ENCODE assay signal across 13 cellular contexts in the genomic region with DNA sequence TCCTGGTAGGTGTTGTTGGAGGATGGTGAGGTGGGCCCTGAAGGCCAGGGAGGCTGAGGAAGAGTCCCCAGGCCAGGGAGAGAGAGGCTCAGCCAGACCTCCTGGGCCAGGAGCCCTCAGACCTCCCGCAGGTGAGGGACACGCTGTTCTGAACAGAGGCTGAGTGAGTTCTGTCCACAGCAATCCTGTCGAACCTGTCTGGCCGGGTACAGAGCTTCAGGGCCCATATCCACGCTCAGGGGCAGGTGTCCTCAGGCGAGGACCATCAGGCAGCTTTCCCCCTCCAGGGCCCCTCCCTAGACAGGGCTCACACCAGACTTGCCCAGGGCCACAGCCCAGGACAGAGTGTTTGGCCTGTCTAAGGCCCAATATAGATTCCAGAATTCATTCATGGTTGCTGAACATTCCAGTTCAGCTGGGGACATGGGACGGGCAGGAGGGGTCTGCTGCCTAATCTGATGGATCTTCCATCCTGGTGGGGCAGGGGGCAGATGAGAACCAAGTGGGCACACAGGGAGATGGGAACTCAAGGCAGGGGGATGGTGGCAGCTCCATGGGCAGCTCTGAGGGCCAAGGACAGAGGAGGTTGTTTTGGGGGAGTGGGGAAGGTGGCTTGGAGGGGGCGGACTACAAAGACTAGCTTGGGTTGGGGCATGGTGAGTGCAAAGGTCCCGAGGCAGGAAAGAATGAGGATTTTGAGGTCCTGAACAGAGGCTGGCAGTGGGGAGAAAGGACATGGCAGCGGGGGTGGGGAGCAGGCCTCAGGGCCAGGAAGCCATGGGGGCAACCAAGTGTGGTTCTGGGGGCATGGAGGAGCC. TPM values are rescaled to one million over a fixed set of nuclear protein-coding genes. Genes with fewer than 3 reads are reported as not detected.
DNase-seq lines count a peak whose midpoint lies in the region; ATAC-seq and TF ChIP-seq lines count a peak whose summit lies in the region.
"Had no signal": no experiment of that assay in that cellular context is flagged by ENCODE, and none has a peak within 500 bp of the region (broad histone marks: within the 10 kb centered on the region; RNA-seq: fewer than 3 reads in every experiment).

No MANE protein-coding gene starts in this region.

- dilution Hi-C loops in mammary epithelial cell (cut with HindIII; ENCODE audit: low sequenced_read_pairs) = no loop called here

- H3K36me3 ChIP-seq in BLaER1 treated with 17β-estradiol and CSF1 and Interleukin-3, amounts not matched to agents 10 nM and 100 nM = no peaks in the 10 kb centered on the region
- H3K36me3 ChIP-seq in HCT116 (ENCODE audit: control insufficient read depth in 1 of 2, insufficient read depth in 2 of 2, low read length in 2 of 2) = no peaks in the 10 kb centered on the region
- H3K36me3 ChIP-seq in mammary epithelial cell (ENCODE audit: insufficient read depth, low read length) = no peaks in the 10 kb centered on the region
- no peaks in the 10 kb centered on the region for H3K36me3 ChIP-seq in CD8-positive, alpha-beta T cell (ENCODE audit: insufficient read depth, low read length)
- H3K36me3 ChIP-seq: heart left ventricle had no signal

- in situ Hi-C loops in mammary epithelial cell (cut with MboI; ENCODE audit: low sequenced_read_pairs in 2 of 2) = no loop called here

- RAD21 ChIA-PET in HCT116 (lab: Charles Lee; ENCODE audit: low non-redundant PET in 1 of 2, low total read pairs in 2 of 2, uncharacterized antibody in 2 of 2, unreplicated experiment in 2 of 2) = no interaction called here

- no peak for TF ChIP-seq RAD21 in HCT116 (IDR thresholded peaks at IDR 0.05; ENCODE audit: low read depth)

- H3K9me3 Mint-ChIP-seq in mesothelial cell of epicardium = peaks cover 6% of the 10 kb centered on the region
- no peaks in the 10 kb centered on the region for H3K9me3 Mint-ChIP-seq in CD8-positive, alpha-beta T cell
- no peaks in the 10 kb centered on the region for H3K9me3 Mint-ChIP-seq in osteocyte (ENCODE audit: unreplicated experiment)

- H3K36me3 Mint-ChIP-seq in mesothelial cell of epicardium = no peaks in the 10 kb centered on the region
- no peaks in the 10 kb centered on the region for H3K36me3 Mint-ChIP-seq in CD8-positive, alpha-beta T cell
- H3K36me3 Mint-ChIP-seq in osteocyte (ENCODE audit: unreplicated experiment) = no peaks in the 10 kb centered on the region

- H3K27me3 ChIP-seq in BLaER1 treated with 17β-estradiol and CSF1 and Interleukin-3, amounts not matched to agents 10 nM and 100 nM = peaks cover 0 to 13% (median 0%) of the 10 kb centered on the region in 11 experiments; a peak in 3 of 22 replicates
- no peaks in the 10 kb centered on the region for H3K27me3 ChIP-seq in HCT116 (ENCODE audit: insufficient read depth, low read length)
- no peaks in the 10 kb centered on the region for H3K27me3 ChIP-seq in mammary epithelial cell (ENCODE audit: insufficient read depth, low read length)
- H3K27me3 ChIP-seq in CD8-positive, alpha-beta T cell (ENCODE audit: insufficient read depth, low read length) = no peaks in the 10 kb centered on the region
- H3K27me3 ChIP-seq: heart left ventricle had no signal

- TF ChIP-seq POLR2A in HCT116 (IDR thresholded peaks at IDR 0.05; ENCODE audit: borderline replicate concordance, extremely low read depth, insufficient read depth, insufficient read length) = no peak

- POLR2A ChIA-PET in HCT116 (lab: Charles Lee) = interaction anchor here (2.3 kb wide), 1 partner anchor 9 kb away, joined by 11 read pairs; no protein-coding TSS in a partner anchor
- POLR2A ChIA-PET in CD8-positive, alpha-beta T cell (lab: Charles Lee) = no interaction called here

- H3K4me1 ChIP-seq in BLaER1 treated with 17β-estradiol and CSF1 and Interleukin-3, amounts not matched to agents 10 nM and 100 nM = peaks cover 40 to 64% (median 57%) of the 10 kb centered on the region in 10 experiments
- H3K4me1 ChIP-seq in HCT116 (ENCODE audit: control insufficient read depth in 1 of 2, insufficient read depth in 2 of 2, low read length in 2 of 2) = peaks cover 78 to 89% of the 10 kb centered on the region in 2 experiments
- peaks cover 59% of the 10 kb centered on the region for H3K4me1 ChIP-seq in mammary epithelial cell (ENCODE audit: insufficient read depth, low read length)
- H3K4me1 ChIP-seq in CD8-positive, alpha-beta T cell (ENCODE audit: insufficient read depth, low read length) = peaks cover 8% of the 10 kb centered on the region

- DNase-seq in HCT116 (ENCODE audit: low read depth, low spot score) (no peak), mammary epithelial cell (no peak), mesothelial cell of epicardium (ENCODE audit: low spot score in 2 of 2, unreplicated experiment in 2 of 2) (no peak), osteocyte (ENCODE audit: extremely low spot score, unreplicated experiment) (no peak), occipital lobe (lab: John Stamatoyannopoulos, UW) (no peak)
- no peak for DNase-seq in CD8-positive, alpha-beta T cell
- DNase-seq: NCI-H524 treated with DMSO at 0.1 percent for 48 hours, SW 1271 had no signal

- H3K79me2 ChIP-seq in HCT116 (ENCODE audit: insufficient read depth, low read length) (no peaks in the 10 kb centered on the region), mammary epithelial cell (ENCODE audit: insufficient read depth, low read length) (no peaks in the 10 kb centered on the region)

- H3K27ac Mint-ChIP-seq in mesothelial cell of epicardium (peak overlapping the region; percentile 67), osteocyte (ENCODE audit: unreplicated experiment) (no peak overlapping the region)
- no peak overlapping the region for H3K27ac Mint-ChIP-seq in CD8-positive, alpha-beta T cell

- H3K27ac ChIP-seq in BLaER1 treated with 17β-estradiol and CSF1 and Interleukin-3, amounts not matched to agents 10 nM and 100 nM = peak overlapping the region in 8 of 11 experiments; percentile 21 to 68 (median 52); a peak in 12 of 22 replicates
- H3K27ac ChIP-seq in HCT116 (ENCODE audit: low read depth, low read length) = peak overlapping the region; percentile 66
- peak overlapping the region; percentile 22 for H3K27ac ChIP-seq in mammary epithelial cell (ENCODE audit: insufficient read depth, low read depth, low read length)
- H3K27ac ChIP-seq in CD8-positive, alpha-beta T cell (ENCODE audit: low read depth, low read length) = no peak overlapping the region
- H3K27ac ChIP-seq: heart left ventricle had no signal

- CTCF ChIA-PET in HCT116 (lab: Charles Lee) = no interaction called here
- CTCF ChIA-PET in mammary epithelial cell (lab: Charles Lee; ENCODE audit: low non-redundant PET) = no interaction called here
- CTCF ChIA-PET in CD8-positive, alpha-beta T cell (lab: Charles Lee) = no interaction called here

- peak overlapping the region in 3 of 11 experiments; percentile 2 to 44 (median 31); a peak in 1 of 22 replicates for H3K9ac ChIP-seq in BLaER1 treated with 17β-estradiol and CSF1 and Interleukin-3, amounts not matched to agents 10 nM and 100 nM
- H3K9ac ChIP-seq in HCT116 (ENCODE audit: low read length) (peak overlapping the region; percentile 46), mammary epithelial cell (ENCODE audit: insufficient read depth, low read length) (no peak overlapping the region)

- BruUV-seq in HCT116 (replicated peaks; lab: Mats Ljungman, UMichigan) (no TSS peak), mammary epithelial cell (replicated peaks; lab: Mats Ljungman, UMichigan) (no TSS peak)

- no peaks in the 10 kb centered on the region for H3K9me2 ChIP-seq in HCT116 (ENCODE audit: insufficient read depth)

- H3K4me1 Mint-ChIP-seq in mesothelial cell of epicardium (peaks cover 24% of the 10 kb centered on the region), osteocyte (ENCODE audit: unreplicated experiment) (peaks cover 31% of the 10 kb centered on the region)
- peaks cover 23% of the 10 kb centered on the region for H3K4me1 Mint-ChIP-seq in CD8-positive, alpha-beta T cell (ENCODE audit: low read depth)

- intact Hi-C loops in HCT116 (cut with micrococcal nuclease) (no loop called here), mammary epithelial cell (cut with micrococcal nuclease) (loop anchor here (1.0 kb wide), 1 partner anchor 8 kb away; no protein-coding TSS in a partner anchor)
- intact Hi-C loops in CD8-positive, alpha-beta T cell (cut with DNase I, micrococcal nuclease) = loop anchor here in 1 of 2 experiments (5.0 kb wide), 1 partner anchor 48 kb away; no protein-coding TSS in a partner anchor

- TF ChIP-seq CTCF in HCT116 (IDR thresholded peaks at IDR 0.05 in 2 of 3, conservative IDR thresholded peaks at IDR 0.05 in 1 of 3; ENCODE audit: borderline replicate concordance in 1 of 3, insufficient read depth in 1 of 3, low read depth in 2 of 3, low read length in 2 of 3) (no peak), mammary epithelial cell (conservative IDR thresholded peaks at IDR 0.05 in 1 of 2, IDR thresholded peaks at IDR 0.05 in 1 of 2; ENCODE audit: extremely low read depth in 1 of 2, insufficient read depth in 1 of 2, low read depth in 1 of 2, low read length in 2 of 2) (no peak), mesothelial cell of epicardium (IDR thresholded peaks at IDR 0.05; ENCODE audit: unreplicated experiment) (no peak), osteocyte (IDR thresholded peaks at IDR 0.05) (no peak)
- no peak for TF ChIP-seq CTCF in CD8-positive, alpha-beta T cell (IDR thresholded peaks at IDR 0.05)

- H3K4me2 ChIP-seq in BLaER1 treated with 17β-estradiol and CSF1 and Interleukin-3, amounts not matched to agents 10 nM and 100 nM = peak overlapping the region in 10 of 11 experiments; percentile 50 to 91 (median 86); a peak in 20 of 22 replicates
- H3K4me2 ChIP-seq in HCT116 (ENCODE audit: low read length) = peak overlapping the region; percentile 49
- H3K4me2 ChIP-seq in mammary epithelial cell (ENCODE audit: insufficient read depth, low read depth, low read length) = no peak overlapping the region

- WGBS in mammary epithelial cell (ENCODE audit: low coverage, missing lambda C conversion rate) = 69% methylated on average over 6 of the region's 10 CpGs

- H3K4me3 Mint-ChIP-seq in mesothelial cell of epicardium = no peak overlapping the region
- no peak overlapping the region for H3K4me3 Mint-ChIP-seq in CD8-positive, alpha-beta T cell
- H3K4me3 Mint-ChIP-seq in osteocyte (ENCODE audit: unreplicated experiment) = no peak overlapping the region

- no peak overlapping the region for H3K4me3 ChIP-seq in BLaER1 treated with 17β-estradiol and CSF1 and Interleukin-3, amounts not matched to agents 10 nM and 100 nM
- no peak overlapping the region for H3K4me3 ChIP-seq in HCT116 (replicated peaks in 1 of 2; ENCODE audit: low read depth in 1 of 2, low read length in 2 of 2)
- H3K4me3 ChIP-seq in mammary epithelial cell (replicated peaks in 1 of 3; ENCODE audit: insufficient read depth in 1 of 3, low read depth in 2 of 3, low read length in 3 of 3) = no peak overlapping the region
- H3K4me3 ChIP-seq in CD8-positive, alpha-beta T cell (ENCODE audit: low read depth, low read length) = no peak overlapping the region
- H3K4me3 ChIP-seq: heart left ventricle had no signal

- ATAC-seq in HCT116 (no peak), HG03139 (IDR thresholded peaks at IDR 0.05; ENCODE audit: unreplicated experiment) (no peak)
- ATAC-seq in CD8-positive, alpha-beta T cell = no peak
- ATAC-seq: heart left ventricle had no signal

- peaks cover 0 to 13% (median 0%) of the 10 kb centered on the region in 11 experiments; a peak in 3 of 22 replicates for H4K20me1 ChIP-seq in BLaER1 treated with 17β-estradiol and CSF1 and Interleukin-3, amounts not matched to agents 10 nM and 100 nM
- H4K20me1 ChIP-seq in HCT116 (ENCODE audit: insufficient read depth) (no peaks in the 10 kb centered on the region), mammary epithelial cell (ENCODE audit: insufficient read depth, low read length) (no peaks in the 10 kb centered on the region)

- H3K9me3 ChIP-seq in BLaER1 treated with 17β-estradiol and CSF1 and Interleukin-3, amounts not matched to agents 10 nM and 100 nM (replicated peaks in 1 of 11) = no peaks in the 10 kb centered on the region
- H3K9me3 ChIP-seq in HCT116 (ENCODE audit: control insufficient read depth in 1 of 2, insufficient read depth in 1 of 2, low read depth in 1 of 2, low read length in 2 of 2) (no peaks in the 10 kb centered on the region), mammary epithelial cell (replicated peaks; ENCODE audit: insufficient read depth, low read length) (no peaks in the 10 kb centered on the region)
- H3K9me3 ChIP-seq in CD8-positive, alpha-beta T cell (ENCODE audit: low read length) = no peaks in the 10 kb centered on the region
- H3K9me3 ChIP-seq: heart left ventricle had no signal

- no peak overlapping the region for H2AFZ ChIP-seq in HCT116 (ENCODE audit: low read depth, low read length, poor library complexity, severe bottlenecking)
- peak overlapping the region; percentile 57 for H2AFZ ChIP-seq in mammary epithelial cell (ENCODE audit: low read depth, low read length)

- H3K27me3 Mint-ChIP-seq in mesothelial cell of epicardium (ENCODE audit: low read depth) (no peaks in the 10 kb centered on the region), osteocyte (ENCODE audit: unreplicated experiment) (peaks cover 5% of the 10 kb centered on the region)
- H3K27me3 Mint-ChIP-seq in CD8-positive, alpha-beta T cell (ENCODE audit: low read depth) = no peaks in the 10 kb centered on the region

RNA-seq across cellular contexts. Expression of gene MPRIP, which starts 23.4 kb away (rescaled TPM):
- total RNA-seq in HCT116 (2021; ENCODE audit: unreplicated experiment) = 258 TPM
- 131 and 153 TPM in 2 replicates for polyA plus RNA-seq in HCT116 (2012)
- 100 to 1,000 TPM; 168 to 352 TPM for total RNA-seq in mammary epithelial cell
- 171 TPM for polyA plus RNA-seq in mammary epithelial cell
- 766 TPM for polyA minus RNA-seq in mammary epithelial cell
- total RNA-seq in mesothelial cell of epicardium = 224 to 228 TPM (median 225 TPM) in 3 replicates
- total RNA-seq in CD8-positive, alpha-beta T cell = 100 to 1,000 TPM; 146 to 149 TPM
- 206 and 209 TPM in 2 replicates for total RNA-seq in osteocyte
- 126 TPM for total RNA-seq in occipital lobe

RNA-seq across cellular contexts. Expression of gene TNFRSF13B, which starts 46.9 kb away (rescaled TPM):
- total RNA-seq in HCT116 (2021; ENCODE audit: unreplicated experiment) = not detected
- 0.06 TPM in 1 of 2 replicates, not detected in the other for polyA plus RNA-seq in HCT116 (2012)
- total RNA-seq in mammary epithelial cell = not detected
- polyA plus RNA-seq in mammary epithelial cell = not detected
- not detected for polyA minus RNA-seq in mammary epithelial cell
- not detected in 3 replicates for total RNA-seq in mesothelial cell of epicardium
- not detected for total RNA-seq in CD8-positive, alpha-beta T cell
- not detected in 2 replicates for total RNA-seq in osteocyte
- not detected for total RNA-seq in occipital lobe
- total RNA-seq: heart left ventricle, LHCN-M2, skeletal muscle tissue had no signal
- polyA plus RNA-seq: heart left ventricle had no signal
